ENCODE assay signal across 17 cellular contexts in the genomic region with DNA sequence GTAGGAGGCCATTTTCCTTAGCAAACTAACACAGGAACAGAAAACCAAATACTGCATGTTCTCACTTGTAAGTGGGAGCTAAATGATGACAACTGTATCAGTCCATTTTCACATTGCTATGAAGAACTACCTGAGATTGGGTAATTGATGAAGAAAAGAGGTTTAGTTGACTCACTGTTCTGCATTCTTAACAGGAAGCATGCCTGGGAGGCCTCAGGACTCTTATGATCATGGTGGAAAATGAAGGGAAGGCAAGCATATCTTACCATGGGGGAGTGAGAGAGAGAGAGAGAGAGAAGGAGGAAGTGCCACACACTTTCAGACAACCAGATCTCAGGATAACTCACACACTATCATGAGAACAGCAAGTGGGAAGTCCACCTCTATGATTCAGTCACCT.
A peak's percentile ranks its signal among the peaks of the same experiment; 100 is the strongest.
DNase-seq lines count a peak whose midpoint lies in the region; ATAC-seq, FAIRE-seq and TF ChIP-seq lines count a peak whose summit lies in the region.
"Had no signal": no experiment of that assay in that cellular context is flagged by ENCODE, and none has a peak within 500 bp of the region (broad histone marks: within the 10 kb centered on the region; RNA-seq: fewer than 3 reads in every experiment).

No MANE protein-coding gene starts in this region.

- no peak overlapping the region for H3K9ac ChIP-seq in K562 (ENCODE audit: insufficient read depth in 1 of 2, low read depth in 2 of 2, low read length in 2 of 2)

- no peaks in the 10 kb centered on the region for H4K20me1 ChIP-seq in K562 (replicated peaks; ENCODE audit: control insufficient read depth, insufficient read depth, low read length)

- H3K4me2 ChIP-seq in K562 (ENCODE audit: insufficient read depth, low read length), result no peak overlapping the region
- H3K4me2 ChIP-seq: GM23338 had no signal

- CTCF ChIA-PET in K562 (lab: Yijun Ruan, JAX; ENCODE audit: low intra/inter-chr PET ratio), result no interaction called here

- no peak for TF ChIP-seq POLR2A in K562 (conservative IDR thresholded peaks at IDR 0.05)

- H3K27ac ChIP-seq in K562 (ENCODE audit: extremely low read depth, low read depth, low read length) (no peak overlapping the region), foreskin keratinocyte (no peak overlapping the region)

- TF ChIP-seq EP300 in K562 (IDR thresholded peaks at IDR 0.05; ENCODE audit: low read length), result no peak

- H2AFZ ChIP-seq in K562 (ENCODE audit: low read depth, low read length), result no peak overlapping the region
- H2AFZ ChIP-seq: GM23338 had no signal

- TF ChIP-seq RAD21 in K562 (CRISPR knock-in tag; conservative IDR thresholded peaks at IDR 0.05 in 1 of 2, IDR thresholded peaks at IDR 0.05 in 1 of 2), result no peak

- intact Hi-C loops in K562 (cut with micrococcal nuclease), result no loop called here

- TF ChIP-seq CTCF in K562 (IDR thresholded peaks at IDR 0.05 in 2 of 3, conservative IDR thresholded peaks at IDR 0.05 in 1 of 3; ENCODE audit: insufficient read depth in 2 of 3, low read depth in 1 of 3, low read length in 3 of 3) (no peak), foreskin keratinocyte (conservative IDR thresholded peaks at IDR 0.05) (no peak)

- no peak for FAIRE-seq in K562 (lab: Jason Lieb, UNC)
- FAIRE-seq: G401.6, GM12878, GM19239 had no signal

- DNase-seq in OCI-M1 (lab: John Stamatoyannopoulos, UW) (peak; percentile 55), K562 (ENCODE audit: extremely low read depth in 1 of 4, low spot score in 3 of 4) (no peak), foreskin keratinocyte (peak; percentile 31 to 60), NCI-H2029 treated with DMSO at 0.1 percent for 48 hours (lab: John Stamatoyannopoulos, UW) (no peak), ecto neural progenitor cell (ENCODE audit: low spot score) (no peak)
- DNase-seq: C1 segment of cervical spinal cord; CD4-positive, alpha-beta memory T cell; COR-L47; DMS153; DND-41; H9 had no signal

- POLR2A ChIA-PET in K562 (lab: Yijun Ruan, JAX), result no interaction called here

- no peaks in the 10 kb centered on the region for H3K9me3 ChIP-seq in K562 (replicated peaks; ENCODE audit: control insufficient read depth, insufficient read depth, low read depth, low read length)

- no peaks in the 10 kb centered on the region for H3K9me1 ChIP-seq in K562 (ENCODE audit: control insufficient read depth, insufficient read depth, low read length)

- H3K27me3 ChIP-seq in K562 (ENCODE audit: control insufficient read depth in 2 of 2, insufficient read depth in 2 of 2, low read length in 2 of 2), result no peaks in the 10 kb centered on the region
- H3K27me3 ChIP-seq in foreskin keratinocyte, result no peaks in the 10 kb centered on the region

- no peaks in the 10 kb centered on the region for H3K79me2 ChIP-seq in K562 (ENCODE audit: control insufficient read depth, insufficient read depth, low read length)

- H3K4me1 ChIP-seq in K562 (replicated peaks in 1 of 2; ENCODE audit: control insufficient read depth in 2 of 2, insufficient read depth in 2 of 2, low read length in 2 of 2) (no peaks in the 10 kb centered on the region), foreskin keratinocyte (no peaks in the 10 kb centered on the region)

- ATAC-seq in K562 (no peak), foreskin keratinocyte (peak; percentile 35), HG03439 (IDR thresholded peaks at IDR 0.05; ENCODE audit: unreplicated experiment) (no peak)
- ATAC-seq: GM12878, GM23338, HCT116 had no signal

- H3K36me3 ChIP-seq in K562 (ENCODE audit: control insufficient read depth, insufficient read depth, low read length), result no peaks in the 10 kb centered on the region

- no TSS peak for BruUV-seq in K562 (replicated peaks; lab: Mats Ljungman, UMichigan)

- in situ Hi-C loops in K562 (cut with MboI), result no loop called here

- H3K4me3 ChIP-seq in K562, result no peak overlapping the region
- H3K4me3 ChIP-seq: GM12878, GM23338 had no signal

TF ChIP-seq in K562, 482 proteins besides CTCF, POLR2A, EP300 and RAD21:
- TF ChIP-seq SPI1 (IDR thresholded peaks at IDR 0.05; ENCODE audit: borderline replicate concordance, low read depth, low read length) (peak; percentile 13; the same call in 1 of the 2 replicates), SMAD2 (IDR thresholded peaks at IDR 0.05; ENCODE audit: low read depth, low read length) (no peak), BACH1 (tag; IDR thresholded peaks at IDR 0.05) (no peak), YY1 (IDR thresholded peaks at IDR 0.05; ENCODE audit: borderline replicate concordance in 1 of 3, control insufficient read depth in 1 of 3, extremely low read depth in 1 of 3, insufficient read depth in 3 of 3, insufficient read length in 1 of 3, insufficient replicate concordance in 2 of 3, low read depth in 1 of 3, low read length in 2 of 3) (no peak)

Comparison
In these comparisons a context has a peak if more than half of its experiments do, and no peak if none do; other contexts are left out.
1. DNase-seq: peak in OCI-M1 (single experiment) and foreskin keratinocyte (2 of 2); none in K562 (0 of 4), NCI-H2029 treated with DMSO at 0.1 percent for 48 hours (single experiment) and ecto neural progenitor cell (single experiment).